In genomic region chr5:96329294-96329693, GRCh38 we compare ENCODE assay signal across 15 cellular contexts.
"Had no signal": no experiment of that assay in that cellular context is flagged by ENCODE, and none has a peak within 500 bp of the region (broad histone marks: within the 10 kb centered on the region; RNA-seq: fewer than 3 reads in every experiment).

No MANE protein-coding gene starts in this region.

- FAIRE-seq: islet of Langerhans had no signal

- H3K4me3 ChIP-seq: smooth muscle cell, testis had no signal

- H3K27ac Mint-ChIP-seq: activated naive CD8-positive, alpha-beta T cell treated with anti-CD3 and anti-CD28 coated beads, Interleukin-2, amount 10 ng/mL, durations not matched to agents 7 days and 5 days; dendritic cell treated with granulocyte-macrophage colony-stimulating factor and Interleukin-4, amounts not matched to agents 40 ng/mL and 50 ng/mL, for 4 days; naive thymus-derived CD4-positive, alpha-beta T cell; stimulated activated naive CD8-positive, alpha-beta T cell treated with anti-CD3 and anti-CD28 coated beads, Interleukin-15, amount 100 ng/mL, for 72 hours had no signal

- H3K27me3 ChIP-seq: brain microvascular endothelial cell, testis had no signal

- ATAC-seq: esophagus mucosa; left lobe of liver; naive thymus-derived CD4-positive, alpha-beta T cell had no signal

- H3K36me3 Mint-ChIP-seq: activated naive CD8-positive, alpha-beta T cell treated with anti-CD3 and anti-CD28 coated beads, Interleukin-2, amount 10 ng/mL, durations not matched to agents 7 days and 5 days; naive thymus-derived CD4-positive, alpha-beta T cell had no signal

- H3K4me2 ChIP-seq: smooth muscle cell had no signal

- H3K9me3 Mint-ChIP-seq: activated naive CD8-positive, alpha-beta T cell treated with anti-CD3 and anti-CD28 coated beads, Interleukin-2, amount 10 ng/mL, durations not matched to agents 7 days and 5 days; dendritic cell treated with granulocyte-macrophage colony-stimulating factor and Interleukin-4, amounts not matched to agents 40 ng/mL and 50 ng/mL, for 4 days; stimulated activated naive CD8-positive, alpha-beta T cell treated with anti-CD3 and anti-CD28 coated beads, Interleukin-15, amount 100 ng/mL, for 72 hours had no signal

- H3K27ac ChIP-seq: brain microvascular endothelial cell, testis had no signal

- DNase-seq: activated CD4-positive, CD25-positive, alpha-beta regulatory T cell treated with anti-CD3 and anti-CD28 coated beads, Interleukin-2, amount 50 U/mL, for 72 hours; activated naive CD4-positive, alpha-beta T cell; activated naive CD8-positive, alpha-beta T cell treated with anti-CD3 and anti-CD28 coated beads, Interleukin-2, amount 10 ng/mL, durations not matched to agents 7 days and 5 days; activated T-cell treated with anti-CD3 and anti-CD28 coated beads for 4 hours; anterior cingulate cortex; brain microvascular endothelial cell; naive thymus-derived CD4-positive, alpha-beta T cell; posterior cingulate gyrus; stimulated activated naive CD8-positive, alpha-beta T cell treated with anti-CD3 and anti-CD28 coated beads, Interleukin-15, amount 100 ng/mL, for 72 hours; testis had no signal

- H3K4me1 Mint-ChIP-seq: activated naive CD8-positive, alpha-beta T cell treated with anti-CD3 and anti-CD28 coated beads, Interleukin-2, amount 10 ng/mL, durations not matched to agents 7 days and 5 days; stimulated activated naive CD8-positive, alpha-beta T cell treated with anti-CD3 and anti-CD28 coated beads, Interleukin-15, amount 100 ng/mL, for 72 hours had no signal

- H3K36me3 ChIP-seq: brain microvascular endothelial cell had no signal

- H3K4me3 Mint-ChIP-seq: activated naive CD8-positive, alpha-beta T cell treated with anti-CD3 and anti-CD28 coated beads, Interleukin-2, amount 10 ng/mL, durations not matched to agents 7 days and 5 days; dendritic cell treated with granulocyte-macrophage colony-stimulating factor and Interleukin-4, amounts not matched to agents 40 ng/mL and 50 ng/mL, for 4 days; naive thymus-derived CD4-positive, alpha-beta T cell; stimulated activated naive CD8-positive, alpha-beta T cell treated with anti-CD3 and anti-CD28 coated beads, Interleukin-15, amount 100 ng/mL, for 72 hours had no signal

- H3K27me3 Mint-ChIP-seq: dendritic cell treated with granulocyte-macrophage colony-stimulating factor and Interleukin-4, amounts not matched to agents 40 ng/mL and 50 ng/mL, for 4 days had no signal

- H3K9me3 ChIP-seq: testis had no signal
